ENCODE assay signal across 25 cellular contexts in genomic region chrX:31921236-31921635, GRCh38.
"Had no signal": no experiment of that assay in that cellular context is flagged by ENCODE, and none has a peak within 500 bp of the region (broad histone marks: within the 10 kb centered on the region; RNA-seq: fewer than 3 reads in every experiment).

No MANE protein-coding gene starts in this region.

- H3K4me3 ChIP-seq: adrenal gland, ascending aorta, gastroesophageal sphincter, hepatocyte, pancreas, prostate gland, suprapubic skin, tibial artery, upper lobe of right lung had no signal

- H3K27me3 ChIP-seq: ascending aorta, gastroesophageal sphincter, hepatocyte, pancreas, suprapubic skin, tibial artery, upper lobe of right lung had no signal

- H3K36me3 ChIP-seq: adrenal gland, ascending aorta, gastroesophageal sphincter, pancreas, prostate gland, suprapubic skin, tibial artery, upper lobe of right lung had no signal

- H3K9me3 ChIP-seq: adrenal gland, ascending aorta, gastroesophageal sphincter, pancreas, prostate gland, suprapubic skin, tibial artery, upper lobe of right lung had no signal

- H3K79me2 ChIP-seq: hepatocyte had no signal

- H3K4me2 ChIP-seq: hepatocyte had no signal

- H3K4me1 ChIP-seq: adrenal gland, ascending aorta, gastroesophageal sphincter, pancreas, prostate gland, suprapubic skin, tibial artery, upper lobe of right lung had no signal

- H2AFZ ChIP-seq: hepatocyte had no signal

- ATAC-seq: activated CD4-positive, alpha-beta T cell treated with anti-CD3 and anti-CD28 coated beads for 36 hours; effector memory CD8-positive, alpha-beta T cell; gastroesophageal sphincter; left ventricle myocardium superior; naive thymus-derived CD4-positive, alpha-beta T cell; pancreas; upper lobe of right lung had no signal

- FAIRE-seq: endothelial cell of umbilical vein, pancreas had no signal

- H3K27ac ChIP-seq: adrenal gland, ascending aorta, gastroesophageal sphincter, hepatocyte, prostate gland, suprapubic skin, tibial artery, upper lobe of right lung had no signal

- DNase-seq: activated CD4-positive, alpha-beta T cell treated with anti-CD3 and anti-CD28 coated beads for 36 hours; activated CD4-positive, CD25-positive, alpha-beta regulatory T cell; activated effector memory CD4-positive, alpha-beta T cell treated with Interleukin-2 at 50 U/mL for 16 hours; activated naive CD4-positive, alpha-beta T cell treated with Interleukin-2 at 50 U/mL for 16 hours; activated T-cell treated with anti-CD3 and anti-CD28 coated beads for 4 hours; adrenal gland; cortex of kidney; effector memory CD8-positive, alpha-beta T cell; islet precursor cell; left ventricle myocardium superior; midbrain; naive thymus-derived CD4-positive, alpha-beta T cell; pancreas; retina; stimulated activated CD4-positive, alpha-beta T cell treated with anti-CD3 and anti-CD28 coated beads, Interleukin-15, amount 100 ng/mL, for 24 hours; stimulated activated CD4-positive, alpha-beta T cell treated with anti-CD3 and anti-CD28 coated beads, Interleukin-2, amount 100 ng/mL, for 24 hours; stimulated activated naive CD4-positive, alpha-beta T cell; tibial artery; upper lobe of right lung had no signal
